15 cellular contexts compared by ENCODE assay signal in the genomic region with DNA sequence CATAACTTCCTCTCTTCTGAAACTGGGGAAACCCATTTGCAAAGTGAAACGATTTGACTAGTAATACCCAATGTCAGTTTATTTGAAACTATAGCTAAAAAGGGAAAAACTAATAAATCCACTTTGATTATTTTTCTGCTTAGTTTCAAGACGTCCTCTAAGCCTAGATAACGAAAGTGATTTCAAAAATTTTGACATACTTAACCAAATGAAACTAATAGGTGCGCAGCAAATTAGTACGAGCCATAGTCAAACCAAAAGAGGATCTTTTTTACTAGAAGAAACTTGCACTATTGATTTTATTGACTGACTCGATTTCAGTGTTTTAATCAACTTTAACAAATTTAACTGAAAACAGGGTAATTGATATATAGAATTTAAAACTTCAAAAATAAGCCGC. TPM values are rescaled to one million over a fixed set of nuclear protein-coding genes. Genes with fewer than 3 reads are reported as not detected.
DNase-seq lines count a peak whose midpoint lies in the region; ATAC-seq, FAIRE-seq and TF ChIP-seq lines count a peak whose summit lies in the region.
"Had no signal": no experiment of that assay in that cellular context is flagged by ENCODE, and none has a peak within 500 bp of the region (broad histone marks: within the 10 kb centered on the region; RNA-seq: fewer than 3 reads in every experiment).

No MANE protein-coding gene starts in this region.

- no peaks in the 10 kb centered on the region for H4K20me1 ChIP-seq in H1 (replicated peaks in 1 of 2; ENCODE audit: control insufficient read depth in 1 of 2, insufficient read depth in 2 of 2, low read length in 2 of 2)

- peaks cover 71% of the 10 kb centered on the region for H3K27me3 Mint-ChIP-seq in activated CD4-positive, alpha-beta memory T cell treated with anti-CD3 and anti-CD28 coated beads, Interleukin-2, amount 10 ng/mL, durations not matched to agents 7 days and 5 days
- peaks cover 65% of the 10 kb centered on the region for H3K27me3 Mint-ChIP-seq in activated CD4-positive, alpha-beta memory T cell treated with anti-CD3 and anti-CD28 coated beads for 36 hours
- peaks cover 45% of the 10 kb centered on the region for H3K27me3 Mint-ChIP-seq in IgD-negative memory B cell
- peaks cover 51% of the 10 kb centered on the region for H3K27me3 Mint-ChIP-seq in stimulated activated memory B cell treated with anti-CD40 and anti-IgM and Interleukin-4, amounts not matched to agents 10 μg/mL and 1 μg/mL and 100 μg/mL, for 72 hours

- no peak overlapping the region for H2BK20ac ChIP-seq in H1 (ENCODE audit: low read length)

- H3K79me2 ChIP-seq in H1 (ENCODE audit: control insufficient read depth in 1 of 2, insufficient read depth in 2 of 2, low read length in 2 of 2) = peaks cover 0 to 9% of the 10 kb centered on the region in 2 experiments; a peak in 2 of 4 replicates

- no peak overlapping the region for H2BK15ac ChIP-seq in H1 (ENCODE audit: low read length)

- H3K18ac ChIP-seq in H1 (ENCODE audit: extremely low read depth, low read length) = no peak overlapping the region

- peaks cover 17% of the 10 kb centered on the region for H3K23me2 ChIP-seq in H1 (ENCODE audit: low read depth, low read length)

- H2AFZ ChIP-seq in H1 (ENCODE audit: low read length) = no peak overlapping the region

- no peak overlapping the region for H3K27ac ChIP-seq in H1 (ENCODE audit: low read depth, low read length)

- no peak overlapping the region for H2BK120ac ChIP-seq in H1 (replicated peaks; ENCODE audit: low read depth, low read length)

- WGBS in H1 (ENCODE audit: extremely low coverage in 1 of 2, insufficient coverage in 1 of 2, insufficient read length in 1 of 2, insufficient replicate concordance in 2 of 2, low coverage in 1 of 2, low lambda C conversion rate in 2 of 2, missing lambda C conversion rate in 1 of 2), 2 experiments = 5% methylated on average over 7 of the region's 7 CpGs; no CpG with 5 or more reads in 1 of the 2 experiments

- H4K5ac ChIP-seq in H1 (ENCODE audit: insufficient read length, low read depth, low read length) = peak overlapping the region; percentile 8

- H3K14ac ChIP-seq in H1 (ENCODE audit: insufficient read length) = no peak overlapping the region

- H3K23ac ChIP-seq in H1 (ENCODE audit: insufficient read length) = no peak overlapping the region

- H3K56ac ChIP-seq in H1 (replicated peaks; ENCODE audit: insufficient read length, low read depth, low read length) = no peak overlapping the region

- H3K9me3 Mint-ChIP-seq in activated CD4-positive, alpha-beta memory T cell treated with anti-CD3 and anti-CD28 coated beads, Interleukin-2, amount 10 ng/mL, durations not matched to agents 7 days and 5 days = no peaks in the 10 kb centered on the region
- H3K9me3 Mint-ChIP-seq in activated CD4-positive, alpha-beta memory T cell treated with anti-CD3 and anti-CD28 coated beads for 36 hours = peaks cover 3% of the 10 kb centered on the region
- H3K9me3 Mint-ChIP-seq in IgD-negative memory B cell = peaks cover 0 to 6% (median 3%) of the 10 kb centered on the region in 3 donors
- no peaks in the 10 kb centered on the region for H3K9me3 Mint-ChIP-seq in stimulated activated memory B cell treated with anti-CD40 and anti-IgM and Interleukin-4, amounts not matched to agents 10 μg/mL and 1 μg/mL and 100 μg/mL, for 72 hours

- no peaks in the 10 kb centered on the region for H3K9me3 ChIP-seq in H1 (ENCODE audit: insufficient read depth in 2 of 2, low read depth in 1 of 2, low read length in 1 of 2)

- no peak overlapping the region for H3K9ac ChIP-seq in H1 (replicated peaks in 1 of 4; ENCODE audit: extremely low read depth in 1 of 4, low read depth in 3 of 4, low read length in 3 of 4)

- H3K4me3 Mint-ChIP-seq in activated CD4-positive, alpha-beta memory T cell treated with anti-CD3 and anti-CD28 coated beads, Interleukin-2, amount 10 ng/mL, durations not matched to agents 7 days and 5 days = peak overlapping the region; percentile 17
- no peak overlapping the region for H3K4me3 Mint-ChIP-seq in activated CD4-positive, alpha-beta memory T cell treated with anti-CD3 and anti-CD28 coated beads for 36 hours
- peak overlapping the region; percentile 64 to 95 (median 92) for H3K4me3 Mint-ChIP-seq in IgD-negative memory B cell
- peak overlapping the region; percentile 63 for H3K4me3 Mint-ChIP-seq in stimulated activated memory B cell treated with anti-CD40 and anti-IgM and Interleukin-4, amounts not matched to agents 10 μg/mL and 1 μg/mL and 100 μg/mL, for 72 hours

- H3K4me1 Mint-ChIP-seq in activated CD4-positive, alpha-beta memory T cell treated with anti-CD3 and anti-CD28 coated beads, Interleukin-2, amount 10 ng/mL, durations not matched to agents 7 days and 5 days = peaks cover 20% of the 10 kb centered on the region
- H3K4me1 Mint-ChIP-seq in activated CD4-positive, alpha-beta memory T cell treated with anti-CD3 and anti-CD28 coated beads for 36 hours (ENCODE audit: low read depth) = peaks cover 17% of the 10 kb centered on the region
- H3K4me1 Mint-ChIP-seq in IgD-negative memory B cell = peaks cover 9 to 20% (median 13%) of the 10 kb centered on the region in 3 donors
- H3K4me1 Mint-ChIP-seq in stimulated activated memory B cell treated with anti-CD40 and anti-IgM and Interleukin-4, amounts not matched to agents 10 μg/mL and 1 μg/mL and 100 μg/mL, for 72 hours = peaks cover 14% of the 10 kb centered on the region

- H2AK5ac ChIP-seq in H1 (ENCODE audit: low read depth, low read length) = no peak overlapping the region

- H4K91ac ChIP-seq in H1 (replicated peaks; ENCODE audit: insufficient read length, low read length) = no peak overlapping the region

- H3K4me2 ChIP-seq in H1 (ENCODE audit: insufficient read depth in 1 of 2, low read depth in 2 of 2, low read length in 2 of 2) = peak overlapping the region; percentile 97 to 99

- TF ChIP-seq POLR2A in H1 (IDR thresholded peaks at IDR 0.05; ENCODE audit: control extremely low read depth in 1 of 2, low read depth in 2 of 2, low read length in 2 of 2) = no peak

- FAIRE-seq in H1 (lab: Jason Lieb, UNC) = no peak
- FAIRE-seq: A204.1 had no signal

- POLR2A ChIA-PET in activated CD4-positive, alpha-beta memory T cell treated with anti-CD3 and anti-CD28 coated beads, Interleukin-2, amount 10 ng/mL, durations not matched to agents 7 days and 5 days (lab: Charles Lee) = interaction anchor here (1.3 kb wide), 1 partner anchor 11 kb away, joined by 4 read pairs; a partner anchor contains a TSS
- POLR2A ChIA-PET in activated CD4-positive, alpha-beta memory T cell treated with anti-CD3 and anti-CD28 coated beads for 36 hours (lab: Charles Lee) = no interaction called here
- POLR2A ChIA-PET in H1 (lab: Charles Lee; ENCODE audit: partially characterized antibody) = interaction anchor here (1.2 to 16.7 kb wide), 3 partner anchors 15 to 456 kb away, joined by 3 to 192 read pairs (median 5); a partner anchor contains a TSS

- H3K4me3 ChIP-seq in H1 (ENCODE audit: extremely low read depth in 1 of 4, insufficient read depth in 2 of 4, low read depth in 3 of 4, low read length in 4 of 4) = peak overlapping the region; percentile 19 to 76 (median 52); a peak in 6 of 8 replicates

- intact Hi-C loops in activated CD4-positive, alpha-beta memory T cell treated with anti-CD3 and anti-CD28 coated beads for 36 hours (cut with micrococcal nuclease) = loop anchor here (1.0 to 10.0 kb wide), 4 partner anchors 10 to 1682 kb away; a partner anchor contains a TSS

- TF ChIP-seq RAD21 in H1 (IDR thresholded peaks at IDR 0.05 in 1 of 2, conservative IDR thresholded peaks at IDR 0.05 in 1 of 2; ENCODE audit: low read depth in 2 of 2, low read length in 2 of 2) = no peak

- H3K27me3 ChIP-seq in H1 (replicated peaks in 1 of 4; ENCODE audit: control insufficient read depth in 3 of 4, extremely low read depth in 1 of 4, insufficient read depth in 3 of 4, low read length in 3 of 4) = peaks cover 9 to 38% (median 28%) of the 10 kb centered on the region in 4 experiments

- ATAC-seq in stimulated activated memory B cell treated with anti-CD40 and anti-IgM and Interleukin-4, amounts not matched to agents 10 μg/mL and 1 μg/mL and 100 μg/mL, for 72 hours = no peak
- no peak for ATAC-seq in GM21723 (IDR thresholded peaks at IDR 0.05; ENCODE audit: unreplicated experiment)

- TF ChIP-seq CTCF in H1 (IDR thresholded peaks at IDR 0.05; ENCODE audit: control extremely low read depth in 1 of 3, insufficient read depth in 1 of 3, low read depth in 1 of 3, low read length in 3 of 3) = no peak

- no peak overlapping the region for H3K4ac ChIP-seq in H1 (replicated peaks; ENCODE audit: insufficient read length, low read depth, low read length)

- no peak overlapping the region for H4K8ac ChIP-seq in H1 (ENCODE audit: extremely low read depth, insufficient read depth, low read length)

- no peak overlapping the region for H2BK12ac ChIP-seq in H1 (ENCODE audit: low read depth, low read length)

- no peaks in the 10 kb centered on the region for H3K36me3 ChIP-seq in H1 (ENCODE audit: control insufficient read depth in 2 of 4, insufficient read depth in 4 of 4, low read length in 3 of 4)

- no peak for TF ChIP-seq EP300 in H1 (IDR thresholded peaks at IDR 0.05; ENCODE audit: borderline replicate concordance in 1 of 2, low read depth in 2 of 2, low read length in 2 of 2)

- H3K36me3 Mint-ChIP-seq in activated CD4-positive, alpha-beta memory T cell treated with anti-CD3 and anti-CD28 coated beads, Interleukin-2, amount 10 ng/mL, durations not matched to agents 7 days and 5 days (ENCODE audit: low read depth) = peaks cover 8% of the 10 kb centered on the region
- peaks cover 4% of the 10 kb centered on the region for H3K36me3 Mint-ChIP-seq in activated CD4-positive, alpha-beta memory T cell treated with anti-CD3 and anti-CD28 coated beads for 36 hours
- peaks cover 2% of the 10 kb centered on the region for H3K36me3 Mint-ChIP-seq in IgD-negative memory B cell
- H3K36me3 Mint-ChIP-seq in stimulated activated memory B cell treated with anti-CD40 and anti-IgM and Interleukin-4, amounts not matched to agents 10 μg/mL and 1 μg/mL and 100 μg/mL, for 72 hours = no peaks in the 10 kb centered on the region

- no peaks in the 10 kb centered on the region for H3K79me1 ChIP-seq in H1 (ENCODE audit: low read depth, low read length)

- H3K27ac Mint-ChIP-seq in activated CD4-positive, alpha-beta memory T cell treated with anti-CD3 and anti-CD28 coated beads, Interleukin-2, amount 10 ng/mL, durations not matched to agents 7 days and 5 days = no peak overlapping the region
- no peak overlapping the region for H3K27ac Mint-ChIP-seq in activated CD4-positive, alpha-beta memory T cell treated with anti-CD3 and anti-CD28 coated beads for 36 hours
- peak overlapping the region; percentile 4 to 90 (median 73) for H3K27ac Mint-ChIP-seq in IgD-negative memory B cell
- no peak overlapping the region for H3K27ac Mint-ChIP-seq in stimulated activated memory B cell treated with anti-CD40 and anti-IgM and Interleukin-4, amounts not matched to agents 10 μg/mL and 1 μg/mL and 100 μg/mL, for 72 hours
- H3K27ac Mint-ChIP-seq: activated CD4-positive, alpha-beta T cell treated with anti-CD3 and anti-CD28 coated beads, Interleukin-2, amount 10 ng/mL, durations not matched to agents 24 days and 14 days had no signal

- CTCF ChIA-PET in activated CD4-positive, alpha-beta memory T cell treated with anti-CD3 and anti-CD28 coated beads, Interleukin-2, amount 10 ng/mL, durations not matched to agents 7 days and 5 days (lab: Charles Lee) = no interaction called here
- CTCF ChIA-PET in activated CD4-positive, alpha-beta memory T cell treated with anti-CD3 and anti-CD28 coated beads for 36 hours (lab: Charles Lee) = no interaction called here
- CTCF ChIA-PET in H1 (lab: Charles Lee; ENCODE audit: partially characterized antibody) = interaction anchor here (0.8 to 2.3 kb wide), 7 partner anchors 10 to 145 kb away, joined by 3 to 13 read pairs (median 4); a partner anchor contains a TSS

- H3K4me1 ChIP-seq in H1 (replicated peaks in 1 of 4; ENCODE audit: control insufficient read depth in 3 of 4, insufficient read depth in 4 of 4, low read length in 3 of 4) = peaks cover 12 to 30% (median 21%) of the 10 kb centered on the region in 4 experiments; a peak in 6 of 7 replicates

- no peak for DNase-seq in activated CD4-positive, alpha-beta memory T cell treated with anti-CD3 and anti-CD28 coated beads, Interleukin-2, amount 10 ng/mL, durations not matched to agents 7 days and 5 days
- DNase-seq in activated CD4-positive, alpha-beta memory T cell treated with anti-CD3 and anti-CD28 coated beads for 36 hours = no peak
- DNase-seq in H1 (ENCODE audit: low read depth in 1 of 2, low spot score in 2 of 2) (no peak), foreskin melanocyte (no peak), CD1c-positive myeloid dendritic cell (ENCODE audit: extremely low spot score) (no peak)
- DNase-seq: activated gamma-delta T cell, DMS 273 treated with DMSO at 0.1 percent for 48 hours, NCI-H1092, NCI-H226, PC-3 had no signal

- H2BK5ac ChIP-seq in H1 (ENCODE audit: low read depth, low read length) = no peak overlapping the region

RNA-seq across cellular contexts. Expression of a gene that starts 9.9 kb away (rescaled TPM):
- total RNA-seq in activated CD4-positive, alpha-beta memory T cell treated with anti-CD3 and anti-CD28 coated beads, Interleukin-2, amount 10 ng/mL, durations not matched to agents 7 days and 5 days = not detected
- not detected for total RNA-seq in activated CD4-positive, alpha-beta memory T cell treated with anti-CD3 and anti-CD28 coated beads for 36 hours
- polyA plus RNA-seq in IgD-negative memory B cell = not detected
- total RNA-seq in H1 (2021; fragmentation: NEBNext Ultra II Directional; extraction: Animal tissue kit (Norgen Biotek cat#: 25700)) = 10.6 and 12.0 TPM in 2 replicates
- polyA plus RNA-seq in H1 (2011; rRNA removed) = 11.3 and 13.5 TPM in 2 replicates
- 7.9 TPM for polyA plus RNA-seq in H1 (2011; cell fraction: cytosol; rRNA removed)
- 11.6 TPM for polyA plus RNA-seq in H1 (2011; cell fraction: nucleus; rRNA removed)
- polyA plus RNA-seq in H1 (2012, experiment 1 of 2) = 6.5 to 9.0 TPM (median 6.8 TPM) in 4 replicates
- 4.7 TPM for polyA plus RNA-seq in H1 (2012, experiment 2 of 2)
- 3.4 TPM for polyA plus RNA-seq in H1 (2013, experiment 1 of 2)
- polyA plus RNA-seq in H1 (2013, experiment 2 of 2) = 2.8 TPM
- 3.4 and 3.8 TPM in 2 replicates for polyA minus RNA-seq in H1 (2011; rRNA and poly(A)+ RNA removed)
- polyA minus RNA-seq in H1 (2011; cell fraction: cytosol; rRNA and poly(A)+ RNA removed) = 9.6 TPM
- 9.8 TPM for polyA minus RNA-seq in H1 (2011; cell fraction: nucleus; rRNA and poly(A)+ RNA removed)
- total RNA-seq: activated CD4-positive, alpha-beta T cell treated with anti-CD3 and anti-CD28 coated beads, Interleukin-2, amount 10 ng/mL, durations not matched to agents 24 days and 14 days; PC-3 had no signal

Comparison
In these comparisons a context has a peak if more than half of its experiments do, and no peak if none do; other contexts are left out.
1. H3K27ac Mint-ChIP-seq: peak in IgD-negative memory B cell (3 of 3); none in activated CD4-positive, alpha-beta memory T cell treated with anti-CD3 and anti-CD28 coated beads, Interleukin-2, amount 10 ng/mL, durations not matched to agents 7 days and 5 days (single experiment), activated CD4-positive, alpha-beta memory T cell treated with anti-CD3 and anti-CD28 coated beads for 36 hours (single experiment) and stimulated activated memory B cell treated with anti-CD40 and anti-IgM and Interleukin-4, amounts not matched to agents 10 μg/mL and 1 μg/mL and 100 μg/mL, for 72 hours (single experiment).
2. RNA of a gene that starts 9.9 kb away (total RNA-seq): 10.6 to 12.0 TPM in H1; not detected in activated CD4-positive, alpha-beta memory T cell treated with anti-CD3 and anti-CD28 coated beads for 36 hours and not detected in activated CD4-positive, alpha-beta memory T cell treated with anti-CD3 and anti-CD28 coated beads, Interleukin-2, amount 10 ng/mL, durations not matched to agents 7 days and 5 days; every median in the first group is over 10 times any median in the second.